ENCODE assay signal across 8 cellular contexts in genomic region chr4:138242076-138242829, GRCh38. TPM values are rescaled to one million over a fixed set of nuclear protein-coding genes. Genes with fewer than 3 reads are reported as not detected.
DNase-seq lines count a peak whose midpoint lies in the region; ATAC-seq and TF ChIP-seq lines count a peak whose summit lies in the region.

SLC7A11 (minus strand) TSS chr4:138242349; CDS start chr4:138242069, 280 bp downstream.

- H3K23ac ChIP-seq in mesenchymal stem cell (ENCODE audit: low read length in 2 of 2), result peak within 1 kb of the TSS in 1 of 2 experiments; percentile 6

- peak within 1 kb of the TSS; percentile 22 for H2BK120ac ChIP-seq in mesenchymal stem cell (ENCODE audit: low read depth, low read length)

- H2AK5ac ChIP-seq in mesenchymal stem cell (ENCODE audit: low read length, severe bottlenecking), result no peak within 1 kb of the TSS

- peaks cover 15% of the 10 kb centered on the region for H3K4me1 Mint-ChIP-seq in endodermal cell

- H3K4me1 ChIP-seq in endodermal cell (ENCODE audit: control insufficient read depth, insufficient read depth, low read length), result no peaks in the 10 kb centered on the region
- peaks cover 3% of the 10 kb centered on the region for H3K4me1 ChIP-seq in mesenchymal stem cell (ENCODE audit: control insufficient read depth, insufficient read depth, low read depth, low read length)

- WGBS in endodermal cell (ENCODE audit: insufficient coverage in 1 of 2, insufficient read length in 1 of 2), 2 experiments, result 2 to 3% methylated on average over 9 to 10 of the region's 12 CpGs
- WGBS in mesenchymal stem cell, result 0% methylated on average over 9 of the region's 12 CpGs

- no peak within 1 kb of the TSS for H4K91ac ChIP-seq in mesenchymal stem cell (ENCODE audit: low read length)

- no peaks in the 10 kb centered on the region for H3K27me3 ChIP-seq in endodermal cell (ENCODE audit: control insufficient read depth, insufficient read depth, low read length, poor library complexity, severe bottlenecking)
- H3K27me3 ChIP-seq in mesenchymal stem cell (ENCODE audit: control insufficient read depth in 1 of 2, insufficient read depth in 1 of 2, low read length in 2 of 2), result no peaks in the 10 kb centered on the region

- peak within 1 kb of the TSS in 1 of 2 experiments; percentile 47 for H3K4ac ChIP-seq in mesenchymal stem cell (ENCODE audit: low read depth in 1 of 2, low read length in 2 of 2)

- no peaks in the 10 kb centered on the region for H3K9me3 Mint-ChIP-seq in endodermal cell

- H3K36me3 ChIP-seq in endodermal cell (ENCODE audit: control insufficient read depth, insufficient read depth, low read length) (no peaks in the 10 kb centered on the region), mesenchymal stem cell (ENCODE audit: control insufficient read depth in 1 of 2, insufficient read depth in 2 of 2, low read depth in 1 of 2, low read length in 2 of 2) (no peaks in the 10 kb centered on the region)

- peak within 1 kb of the TSS; percentile 98 for H3K27ac Mint-ChIP-seq in endodermal cell

- H2BK15ac ChIP-seq in mesenchymal stem cell (ENCODE audit: low read depth, poor library complexity, severe bottlenecking), result no peak within 1 kb of the TSS

- H3K36me3 Mint-ChIP-seq in endodermal cell (ENCODE audit: low read depth), result peaks cover under 1% of the 10 kb centered on the region

- no peaks in the 10 kb centered on the region for H3K27me3 Mint-ChIP-seq in endodermal cell (ENCODE audit: insufficient read depth)

- H3K18ac ChIP-seq in mesenchymal stem cell (ENCODE audit: low read depth in 1 of 2, low read length in 2 of 2), result peak within 1 kb of the TSS; percentile 14 to 46

- H2AFZ ChIP-seq in mesenchymal stem cell (ENCODE audit: low read depth, low read length), result peak within 1 kb of the TSS; percentile 53

- H3K9ac ChIP-seq in endodermal cell (ENCODE audit: extremely low read depth, low read length, poor library complexity, severe bottlenecking) (peak within 1 kb of the TSS; percentile 96), mesenchymal stem cell (ENCODE audit: low read length) (peak within 1 kb of the TSS; percentile 95)

- no peaks in the 10 kb centered on the region for H3K79me1 ChIP-seq in mesenchymal stem cell (replicated peaks; ENCODE audit: low read length, poor library complexity, severe bottlenecking)

- peak within 1 kb of the TSS in 1 of 2 experiments; percentile 77 for H3K14ac ChIP-seq in mesenchymal stem cell (ENCODE audit: low read length in 2 of 2)

- peak within 1 kb of the TSS; percentile 83 for H3K4me3 ChIP-seq in endodermal cell (ENCODE audit: low read length)
- H3K4me3 ChIP-seq in mesenchymal stem cell (ENCODE audit: insufficient read depth in 1 of 2, low read depth in 1 of 2, low read length in 2 of 2), result peak within 1 kb of the TSS in 1 of 2 experiments; percentile 69

- DNase-seq in CD1c-positive myeloid dendritic cell (ENCODE audit: extremely low spot score) (peak; percentile 96), NCI-H2196 treated with DMSO at 0.1 percent for 48 hours (lab: John Stamatoyannopoulos, UW; ENCODE audit: unreplicated experiment) (peak; percentile 59), endodermal cell (peak; percentile 91), mesenchymal stem cell (peak; percentile 99)
- DNase-seq in activated CD4-positive, alpha-beta T cell treated with anti-CD3 and anti-CD28 coated beads for 4 hours, result peak; percentile 4 to 12
- DNase-seq in stimulated activated naive CD4-positive, alpha-beta T cell (lab: John Stamatoyannopoulos, UW), result peak in 4 of 6 experiments; percentile 20 to 52 (median 21)

- peak within 1 kb of the TSS in 1 of 2 experiments; percentile 59 for H2BK12ac ChIP-seq in mesenchymal stem cell (ENCODE audit: low read length in 2 of 2)

- peak; percentile 99 for ATAC-seq in GM19035 (IDR thresholded peaks at IDR 0.05; ENCODE audit: unreplicated experiment)
- ATAC-seq in HG03175 (IDR thresholded peaks at IDR 0.05; ENCODE audit: unreplicated experiment), result peak; percentile 99

- no peak for TF ChIP-seq CTCF in endodermal cell (conservative IDR thresholded peaks at IDR 0.05)

- H3K4me3 Mint-ChIP-seq in endodermal cell, result peak within 1 kb of the TSS; percentile 68

- peak within 1 kb of the TSS; percentile 72 for H3K4me2 ChIP-seq in mesenchymal stem cell (ENCODE audit: low read length, poor library complexity, severe bottlenecking)

- H3K9me3 ChIP-seq in endodermal cell (ENCODE audit: control insufficient read depth, low read length) (no peaks in the 10 kb centered on the region), mesenchymal stem cell (ENCODE audit: control insufficient read depth, low read length) (no peaks in the 10 kb centered on the region)

- no peak within 1 kb of the TSS for H4K8ac ChIP-seq in mesenchymal stem cell (ENCODE audit: low read length)

- H3K27ac ChIP-seq in endodermal cell (ENCODE audit: low read depth, low read length) (peak within 1 kb of the TSS; percentile 93), mesenchymal stem cell (ENCODE audit: low read length, poor library complexity, severe bottlenecking) (peak within 1 kb of the TSS; percentile 49)

- H2BK5ac ChIP-seq in mesenchymal stem cell (ENCODE audit: low read depth, low read length, poor library complexity, severe bottlenecking), result peak within 1 kb of the TSS; percentile 19

RNA-seq across cellular contexts. Expression of gene SLC7A11, which starts in this region (rescaled TPM):
- 1 to 10 TPM; 4.6 to 5.4 TPM for total RNA-seq in endodermal cell
- 14.1 TPM for polyA plus RNA-seq in endodermal cell (2013, experiment 1 of 2)
- polyA plus RNA-seq in endodermal cell (2013, experiment 2 of 2), result 10.6 TPM
- polyA plus RNA-seq in mesenchymal stem cell (2013, experiment 1 of 2), result 27.4 TPM
- 27.6 TPM for polyA plus RNA-seq in mesenchymal stem cell (2013, experiment 2 of 2)

Comparison
In these comparisons a context has a peak if more than half of its experiments do, and no peak if none do; other contexts are left out.
1. DNase-seq: peak in every context shown above with its lines; median percentile 99 in mesenchymal stem cell; 96 in CD1c-positive myeloid dendritic cell; 91 in endodermal cell; 59 in NCI-H2196 treated with DMSO at 0.1 percent for 48 hours; 21 in stimulated activated naive CD4-positive, alpha-beta T cell; 8 in activated CD4-positive, alpha-beta T cell treated with anti-CD3 and anti-CD28 coated beads for 4 hours.